8 cellular contexts compared by ENCODE assay signal in the genomic region with DNA sequence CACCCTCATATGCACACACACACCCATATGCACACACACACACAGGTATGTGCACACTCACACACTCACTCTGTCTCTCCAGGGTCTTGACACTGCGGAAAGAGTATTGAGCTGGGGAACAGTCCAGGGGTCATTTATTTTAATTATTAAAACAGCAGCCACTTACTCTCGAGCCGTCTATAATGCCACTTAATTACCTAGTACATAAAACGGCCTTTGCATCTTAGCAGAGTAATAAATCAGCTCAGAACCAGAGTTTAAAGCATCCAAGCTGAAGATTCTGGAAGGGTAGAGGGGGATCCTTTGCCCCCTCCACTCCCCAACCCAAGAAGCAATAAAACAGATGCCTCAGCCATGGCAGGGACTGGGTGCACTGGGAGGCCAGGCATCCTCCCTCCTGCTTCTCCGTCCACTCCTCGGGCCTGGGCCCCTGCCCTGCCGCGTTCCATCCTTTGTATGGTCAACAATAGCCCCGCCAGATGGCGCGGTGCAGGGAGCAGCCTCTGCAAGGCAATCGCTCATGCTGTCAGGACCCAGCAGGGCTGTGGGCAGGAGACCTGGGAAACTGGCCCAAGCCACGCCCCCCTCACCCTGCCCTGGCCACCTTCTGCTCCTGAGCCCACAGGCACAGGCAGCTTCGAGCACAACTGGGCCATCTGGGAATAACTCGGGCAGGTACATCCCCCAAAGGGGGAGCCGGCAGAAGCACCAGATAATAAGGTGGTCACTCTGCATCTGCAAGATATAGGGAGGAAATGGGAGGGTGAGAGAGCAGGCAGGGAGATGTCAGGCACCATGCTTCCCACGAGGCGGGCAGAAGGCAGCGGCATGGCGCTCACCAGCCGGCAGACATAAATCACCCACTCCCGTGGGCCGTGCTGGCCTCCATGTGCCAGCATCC. TPM values are rescaled to one million over a fixed set of nuclear protein-coding genes. Genes with fewer than 3 reads are reported as not detected.
DNase-seq lines count a peak whose midpoint lies in the region; ATAC-seq, FAIRE-seq and TF ChIP-seq lines count a peak whose summit lies in the region.

No MANE protein-coding gene starts in this region.

- H2AFZ ChIP-seq in H1 (ENCODE audit: low read length), result no peak overlapping the region

- DNase-seq in DMS53 treated with DMSO at 0.1 percent for 48 hours (lab: John Stamatoyannopoulos, UW; ENCODE audit: unreplicated experiment), result peak; percentile 81
- DNase-seq in NCI-H526 treated with DMSO at 0.1 percent for 48 hours (lab: John Stamatoyannopoulos, UW), result peak; percentile 52
- DNase-seq in H1 (ENCODE audit: low read depth in 1 of 2, low spot score in 2 of 2), result peak; percentile 75 to 92
- DNase-seq in midbrain (lab: John Stamatoyannopoulos, UW), result peak; percentile 80
- no peak for DNase-seq in OCI-M1 (lab: John Stamatoyannopoulos, UW)
- DNase-seq in activated CD4-positive, alpha-beta T cell treated with anti-CD3 and anti-CD28 coated beads, Interleukin-2, amount 50 U/mL, for 48 hours, result no peak

- no peak overlapping the region for H3K56ac ChIP-seq in H1 (replicated peaks; ENCODE audit: insufficient read length, low read depth, low read length)

- peak overlapping the region in 1 of 4 experiments; percentile 24; a peak in 1 of 7 replicates for H3K9ac ChIP-seq in H1 (replicated peaks in 1 of 4; ENCODE audit: extremely low read depth in 1 of 4, low read depth in 3 of 4, low read length in 3 of 4)

- peak overlapping the region; percentile 64 for H4K5ac ChIP-seq in H1 (ENCODE audit: insufficient read length, low read depth, low read length)

- H2BK12ac ChIP-seq in H1 (ENCODE audit: low read depth, low read length), result peak overlapping the region; percentile 99

- peak overlapping the region; percentile 99 for H2AK5ac ChIP-seq in H1 (ENCODE audit: low read depth, low read length)

- 46% methylated on average over 23 of the region's 23 CpGs; no CpG with 5 or more reads in 1 of the 2 experiments for WGBS in H1 (ENCODE audit: extremely low coverage in 1 of 2, insufficient coverage in 1 of 2, insufficient read length in 1 of 2, insufficient replicate concordance in 2 of 2, low coverage in 1 of 2, low lambda C conversion rate in 2 of 2, missing lambda C conversion rate in 1 of 2), 2 experiments

- H2BK5ac ChIP-seq in H1 (ENCODE audit: low read depth, low read length), result peak overlapping the region; percentile 92

- H3K4me3 ChIP-seq in H1 (ENCODE audit: extremely low read depth in 1 of 4, insufficient read depth in 2 of 4, low read depth in 3 of 4, low read length in 4 of 4), result no peak overlapping the region

- peaks cover 0 to 58% (median 40%) of the 10 kb centered on the region in 4 experiments; a peak in 6 of 7 replicates for H3K4me1 ChIP-seq in H1 (replicated peaks in 1 of 4; ENCODE audit: control insufficient read depth in 3 of 4, insufficient read depth in 4 of 4, low read length in 3 of 4)

- H3K27ac ChIP-seq in H1 (ENCODE audit: low read depth, low read length), result no peak overlapping the region

- TF ChIP-seq EP300 in H1 (IDR thresholded peaks at IDR 0.05; ENCODE audit: borderline replicate concordance in 1 of 2, low read depth in 2 of 2, low read length in 2 of 2), result peak in 1 of 2 experiments; percentile 78; a peak in 1 of 3 replicates

- H2BK120ac ChIP-seq in H1 (replicated peaks; ENCODE audit: low read depth, low read length), result peak overlapping the region; percentile 94

- no peak for TF ChIP-seq POLR2A in H1 (IDR thresholded peaks at IDR 0.05; ENCODE audit: control extremely low read depth in 1 of 2, low read depth in 2 of 2, low read length in 2 of 2)

- H3K14ac ChIP-seq in H1 (ENCODE audit: insufficient read length), result peak overlapping the region; percentile 54

- H3K4ac ChIP-seq in H1 (replicated peaks; ENCODE audit: insufficient read length, low read depth, low read length), result peak overlapping the region; percentile 97

- H3K79me2 ChIP-seq in H1 (ENCODE audit: control insufficient read depth in 1 of 2, insufficient read depth in 2 of 2, low read length in 2 of 2), result peaks cover 0 to 65% of the 10 kb centered on the region in 2 experiments; a peak in 2 of 4 replicates

- no peaks in the 10 kb centered on the region for H3K27me3 ChIP-seq in H1 (replicated peaks in 1 of 4; ENCODE audit: control insufficient read depth in 3 of 4, extremely low read depth in 1 of 4, insufficient read depth in 3 of 4, low read length in 3 of 4)

- peak overlapping the region; percentile 100 for H2BK15ac ChIP-seq in H1 (ENCODE audit: low read length)

- H2BK20ac ChIP-seq in H1 (ENCODE audit: low read length), result peak overlapping the region; percentile 100; the same call in 1 of the 2 replicates

- H3K23me2 ChIP-seq in H1 (ENCODE audit: low read depth, low read length), result 0 out of 2 replicates have a peak, but pooled peaks cover 2% of the 10 kb centered on the region

- H3K79me1 ChIP-seq in H1 (ENCODE audit: low read depth, low read length), result peaks cover 31% of the 10 kb centered on the region

- TF ChIP-seq RAD21 in H1 (IDR thresholded peaks at IDR 0.05 in 1 of 2, conservative IDR thresholded peaks at IDR 0.05 in 1 of 2; ENCODE audit: low read depth in 2 of 2, low read length in 2 of 2), result peak; percentile 49 to 71; a peak in 3 of 4 replicates

- TF ChIP-seq CTCF in H1 (IDR thresholded peaks at IDR 0.05; ENCODE audit: control extremely low read depth in 1 of 3, insufficient read depth in 1 of 3, low read depth in 1 of 3, low read length in 3 of 3), result peak in 2 of 3 experiments; percentile 68 to 70; a peak in 3 of 4 replicates

- peak; percentile 78 for FAIRE-seq in H1 (lab: Jason Lieb, UNC)

- no peak overlapping the region; the same call in 1 of the 2 replicates for H4K8ac ChIP-seq in H1 (ENCODE audit: extremely low read depth, insufficient read depth, low read length)

- H4K20me1 ChIP-seq in H1 (replicated peaks in 1 of 2; ENCODE audit: control insufficient read depth in 1 of 2, insufficient read depth in 2 of 2, low read length in 2 of 2), result peaks cover 7 to 29% of the 10 kb centered on the region in 2 experiments

- H3K18ac ChIP-seq in H1 (ENCODE audit: extremely low read depth, low read length), result peak overlapping the region; percentile 75

- no peaks in the 10 kb centered on the region for H3K36me3 ChIP-seq in H1 (ENCODE audit: control insufficient read depth in 2 of 4, insufficient read depth in 4 of 4, low read length in 3 of 4)

- no peak overlapping the region for H3K23ac ChIP-seq in H1 (ENCODE audit: insufficient read length)

- POLR2A ChIA-PET in H1 (lab: Charles Lee; ENCODE audit: partially characterized antibody), result interaction anchor here (0.7 to 1.7 kb wide), 5 partner anchors 9 to 64 kb away, joined by 3 to 5 read pairs (median 3); a partner anchor contains a TSS

- no peaks in the 10 kb centered on the region for H3K9me3 ChIP-seq in H1 (ENCODE audit: insufficient read depth in 2 of 2, low read depth in 1 of 2, low read length in 1 of 2)

- no peak for ATAC-seq in HG03521 (IDR thresholded peaks at IDR 0.05; ENCODE audit: unreplicated experiment)
- no peak for ATAC-seq in GM18502 (IDR thresholded peaks at IDR 0.05; ENCODE audit: poor library complexity, unreplicated experiment)

- CTCF ChIA-PET in H1 (lab: Charles Lee; ENCODE audit: partially characterized antibody), result interaction anchor here (0.8 to 3.2 kb wide), 15 partner anchors 8 to 154 kb away, joined by 3 to 28 read pairs (median 4); no protein-coding TSS in a partner anchor

- H4K91ac ChIP-seq in H1 (replicated peaks; ENCODE audit: insufficient read length, low read length), result peak overlapping the region; percentile 99

- peak overlapping the region; percentile 32 to 48; a peak in 3 of 4 replicates for H3K4me2 ChIP-seq in H1 (ENCODE audit: insufficient read depth in 1 of 2, low read depth in 2 of 2, low read length in 2 of 2)

TF ChIP-seq in H1, 55 proteins besides CTCF, POLR2A, EP300 and RAD21 (continues in another document):
- TF ChIP-seq SP1 (IDR thresholded peaks at IDR 0.05; ENCODE audit: low read depth, low read length) (peak; percentile 57), TBP (IDR thresholded peaks at IDR 0.05; ENCODE audit: low read depth, low read length) (peak; percentile 60; the same call in 1 of the 2 replicates), EGR1 (IDR thresholded peaks at IDR 0.05; ENCODE audit: borderline replicate concordance, low read depth, low read length) (no peak), CTBP2 (IDR thresholded peaks at IDR 0.05; ENCODE audit: borderline replicate concordance, insufficient read depth, insufficient read length, low read length) (peak; percentile 48), TCF12 (IDR thresholded peaks at IDR 0.05; ENCODE audit: low read depth, low read length) (peak; percentile 94; the same call in 1 of the 2 replicates), BCL11A (IDR thresholded peaks at IDR 0.05; ENCODE audit: low read depth in 2 of 2, low read length in 2 of 2) (no peak), ASH2L (IDR thresholded peaks at IDR 0.05; ENCODE audit: low read length) (peak; percentile 49), CEBPB (IDR thresholded peaks at IDR 0.05; ENCODE audit: low read depth, low read length) (0 out of 2 replicates have a peak, but pooled peaks have one; percentile 19), ZNF274 (IDR thresholded peaks at IDR 0.05; ENCODE audit: borderline replicate concordance, extremely low read depth, low read length) (no peak), HDAC2 (IDR thresholded peaks at IDR 0.05; ENCODE audit: borderline replicate concordance in 1 of 2, low read depth in 2 of 2, low read length in 2 of 2) (peak in 1 of 2 experiments; percentile 94; a peak in 1 of 4 replicates)
- TF ChIP-seq, protein P1, sequence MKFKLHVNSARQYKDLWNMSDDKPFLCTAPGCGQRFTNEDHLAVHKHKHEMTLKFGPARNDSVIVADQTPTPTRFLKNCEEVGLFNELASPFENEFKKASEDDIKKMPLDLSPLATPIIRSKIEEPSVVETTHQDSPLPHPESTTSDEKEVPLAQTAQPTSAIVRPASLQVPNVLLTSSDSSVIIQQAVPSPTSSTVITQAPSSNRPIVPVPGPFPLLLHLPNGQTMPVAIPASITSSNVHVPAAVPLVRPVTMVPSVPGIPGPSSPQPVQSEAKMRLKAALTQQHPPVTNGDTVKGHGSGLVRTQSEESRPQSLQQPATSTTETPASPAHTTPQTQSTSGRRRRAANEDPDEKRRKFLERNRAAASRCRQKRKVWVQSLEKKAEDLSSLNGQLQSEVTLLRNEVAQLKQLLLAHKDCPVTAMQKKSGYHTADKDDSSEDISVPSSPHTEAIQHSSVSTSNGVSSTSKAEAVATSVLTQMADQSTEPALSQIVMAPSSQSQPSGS (IDR thresholded peaks at IDR 0.05; ENCODE audit: low read length), result no peak

RNA-seq across cellular contexts. Expression of a gene that starts 40.9 kb away (rescaled TPM):
- 35.8 and 38.6 TPM in 2 replicates for total RNA-seq in H1 (2021; fragmentation: NEBNext Ultra II Directional; extraction: Animal tissue kit (Norgen Biotek cat#: 25700))
- 16.8 and 26.4 TPM in 2 replicates for polyA plus RNA-seq in H1 (2011; rRNA removed)
- 18.1 TPM for polyA plus RNA-seq in H1 (2011; cell fraction: cytosol; rRNA removed)
- 31.7 TPM for polyA plus RNA-seq in H1 (2011; cell fraction: nucleus; rRNA removed)
- polyA plus RNA-seq in H1 (2012, experiment 1 of 2), result 18.2 to 30.0 TPM (median 25.2 TPM) in 4 replicates
- polyA plus RNA-seq in H1 (2012, experiment 2 of 2), result 32.9 TPM
- 15.1 TPM for polyA plus RNA-seq in H1 (2013, experiment 1 of 2)
- 15.5 TPM for polyA plus RNA-seq in H1 (2013, experiment 2 of 2)
- 22.2 and 22.8 TPM in 2 replicates for polyA minus RNA-seq in H1 (2011; rRNA and poly(A)+ RNA removed)
- polyA minus RNA-seq in H1 (2011; cell fraction: cytosol; rRNA and poly(A)+ RNA removed), result 23.3 TPM
- polyA minus RNA-seq in H1 (2011; cell fraction: nucleus; rRNA and poly(A)+ RNA removed), result 19.6 TPM

Comparison
In these comparisons a context has a peak if more than half of its experiments do, and no peak if none do; other contexts are left out.
1. DNase-seq: peak in DMS53 treated with DMSO at 0.1 percent for 48 hours (single experiment), NCI-H526 treated with DMSO at 0.1 percent for 48 hours (single experiment), H1 (2 of 2) and midbrain (single experiment); none in OCI-M1 (single experiment) and activated CD4-positive, alpha-beta T cell treated with anti-CD3 and anti-CD28 coated beads, Interleukin-2, amount 50 U/mL, for 48 hours (0 of 2).